20 cellular contexts compared by ENCODE assay signal in the genomic region with DNA sequence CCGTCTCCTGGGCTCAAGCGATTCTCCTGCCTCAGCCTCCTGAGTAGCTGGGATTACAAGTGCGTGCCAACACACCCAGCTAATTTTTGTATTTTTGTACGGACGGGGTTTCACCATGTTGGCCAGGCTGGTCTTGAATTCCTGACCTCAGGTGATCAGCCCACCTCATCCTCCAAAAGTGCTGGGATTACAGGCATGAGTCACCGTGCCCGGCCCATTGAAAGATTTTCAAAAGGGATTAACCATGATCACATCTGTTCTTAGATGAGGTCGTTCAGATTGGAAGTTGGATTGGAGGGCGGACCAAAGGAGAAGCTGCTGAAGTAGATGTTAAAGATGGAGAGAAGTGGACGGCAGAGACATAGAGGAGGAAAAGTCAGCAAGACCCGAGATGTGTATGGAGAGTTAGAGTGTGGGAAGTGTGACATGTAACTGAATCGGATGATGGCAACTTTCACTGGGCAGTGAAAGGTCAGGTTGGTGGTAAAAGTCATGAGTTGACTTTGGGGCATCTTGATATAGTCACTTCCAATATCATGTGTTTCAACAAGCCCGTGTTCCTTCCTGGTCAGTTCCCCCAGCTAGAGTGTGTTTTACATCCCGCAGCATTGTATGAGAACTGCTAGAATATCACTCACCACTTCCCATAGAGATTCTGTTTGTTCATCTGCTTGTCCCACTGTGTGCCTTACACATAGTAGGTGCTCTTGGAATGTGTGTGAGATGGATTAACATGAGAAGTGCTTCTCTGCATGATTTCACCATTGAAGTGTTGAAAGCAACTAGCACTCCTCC. TPM values are rescaled to one million over a fixed set of nuclear protein-coding genes. Genes with fewer than 3 reads are reported as not detected.
"Had no signal": no experiment of that assay in that cellular context is flagged by ENCODE, and none has a peak within 500 bp of the region (broad histone marks: within the 10 kb centered on the region; RNA-seq: fewer than 3 reads in every experiment).

No MANE protein-coding gene starts in this region.

- H3K27ac Mint-ChIP-seq: activated CD4-positive, alpha-beta memory T cell treated with anti-CD3 and anti-CD28 coated beads for 36 hours; activated naive CD8-positive, alpha-beta T cell treated with anti-CD3 and anti-CD28 coated beads, Interleukin-2, amount 10 ng/mL, durations not matched to agents 7 days and 5 days; nephron; stimulated activated memory B cell treated with anti-CD40 and anti-IgM and Interleukin-4, amounts not matched to agents 10 μg/mL and 1 μg/mL and 100 μg/mL, for 72 hours; T-helper 17 cell had no signal

- H3K27me3 ChIP-seq: body of pancreas, dorsolateral prefrontal cortex, testis, upper lobe of left lung had no signal

- H3K27ac ChIP-seq: body of pancreas, dorsolateral prefrontal cortex, left ventricle myocardium inferior, parathyroid adenoma, spleen, testis had no signal

- H3K4me1 ChIP-seq: body of pancreas, left ventricle myocardium inferior, parathyroid adenoma, spleen, testis had no signal

- H3K36me3 Mint-ChIP-seq: activated CD4-positive, alpha-beta memory T cell treated with anti-CD3 and anti-CD28 coated beads for 36 hours; activated naive CD8-positive, alpha-beta T cell treated with anti-CD3 and anti-CD28 coated beads, Interleukin-2, amount 10 ng/mL, durations not matched to agents 7 days and 5 days had no signal

- H3K9me3 ChIP-seq: body of pancreas, left ventricle myocardium inferior, testis, upper lobe of left lung had no signal

- H3K27me3 Mint-ChIP-seq: activated CD4-positive, alpha-beta memory T cell treated with anti-CD3 and anti-CD28 coated beads for 36 hours had no signal

- H3K9me3 Mint-ChIP-seq: activated CD4-positive, alpha-beta memory T cell treated with anti-CD3 and anti-CD28 coated beads for 36 hours; activated naive CD8-positive, alpha-beta T cell treated with anti-CD3 and anti-CD28 coated beads, Interleukin-2, amount 10 ng/mL, durations not matched to agents 7 days and 5 days had no signal

- H3K4me3 Mint-ChIP-seq: activated CD4-positive, alpha-beta memory T cell treated with anti-CD3 and anti-CD28 coated beads for 36 hours; activated naive CD8-positive, alpha-beta T cell treated with anti-CD3 and anti-CD28 coated beads, Interleukin-2, amount 10 ng/mL, durations not matched to agents 7 days and 5 days; nephron; stimulated activated memory B cell treated with anti-CD40 and anti-IgM and Interleukin-4, amounts not matched to agents 10 μg/mL and 1 μg/mL and 100 μg/mL, for 72 hours; T-helper 17 cell had no signal

- H3K36me3 ChIP-seq: left ventricle myocardium inferior, spleen, upper lobe of left lung had no signal

- H3K4me1 Mint-ChIP-seq: activated naive CD8-positive, alpha-beta T cell treated with anti-CD3 and anti-CD28 coated beads, Interleukin-2, amount 10 ng/mL, durations not matched to agents 7 days and 5 days; nephron; T-helper 17 cell had no signal

- DNase-seq: activated CD4-positive, alpha-beta memory T cell treated with anti-CD3 and anti-CD28 coated beads for 36 hours; activated naive CD4-positive, alpha-beta T cell; activated naive CD8-positive, alpha-beta T cell treated with anti-CD3 and anti-CD28 coated beads, Interleukin-2, amount 10 ng/mL, durations not matched to agents 7 days and 5 days; activated T-cell treated with anti-CD3 and anti-CD28 coated beads for 4 hours; amygdala; body of pancreas; caudate nucleus; dorsolateral prefrontal cortex; kidney glomerular epithelial cell; left ventricle myocardium inferior; mammary epithelial cell; midbrain; spleen; stimulated activated CD4-positive, alpha-beta T cell treated with anti-CD3 and anti-CD28 coated beads, Interleukin-4, amount 100 ng/mL, for 4 hours; T-helper 17 cell; testis; upper lobe of left lung had no signal

- H3K4me3 ChIP-seq: body of pancreas, dorsolateral prefrontal cortex, left ventricle myocardium inferior, spleen, testis, upper lobe of left lung had no signal

- ATAC-seq: body of pancreas; stimulated activated memory B cell treated with anti-CD40 and anti-IgM and Interleukin-4, amounts not matched to agents 10 μg/mL and 1 μg/mL and 100 μg/mL, for 72 hours; T-helper 17 cell had no signal

RNA-seq across cellular contexts. Expression of gene TINAGL1, which starts 54.4 kb away (rescaled TPM):
- total RNA-seq: activated CD4-positive, alpha-beta memory T cell treated with anti-CD3 and anti-CD28 coated beads for 36 hours; activated naive CD8-positive, alpha-beta T cell treated with anti-CD3 and anti-CD28 coated beads, Interleukin-2, amount 10 ng/mL, durations not matched to agents 7 days and 5 days; T-helper 17 cell had no signal
